ENCODE assay signal across 22 cellular contexts in the genomic region with DNA sequence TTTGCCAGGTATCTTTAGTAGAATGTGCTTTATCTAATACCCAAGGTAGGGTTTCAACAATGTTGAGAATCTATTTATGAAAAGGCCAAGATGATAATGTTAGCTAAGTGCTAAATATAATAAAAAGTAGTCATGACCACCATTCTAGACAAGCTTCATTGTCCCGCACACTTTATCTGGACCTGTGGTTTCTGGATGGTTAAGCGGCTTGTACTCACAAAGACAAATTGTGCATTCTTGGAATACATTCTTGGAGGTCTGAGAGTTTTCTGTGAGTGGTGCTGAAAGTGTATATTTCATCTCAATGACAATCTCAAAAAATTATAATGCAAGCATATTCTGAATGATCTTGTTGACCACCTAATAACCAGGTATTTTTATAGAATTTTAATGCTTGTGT.
"Had no signal": no experiment of that assay in that cellular context is flagged by ENCODE, and none has a peak within 500 bp of the region (broad histone marks: within the 10 kb centered on the region; RNA-seq: fewer than 3 reads in every experiment).

No MANE protein-coding gene starts in this region.

- H3K4me3 Mint-ChIP-seq: endodermal cell; nephron; stimulated activated effector memory CD8-positive, alpha-beta T cell treated with anti-CD3 and anti-CD28 coated beads, Interleukin-12 subunit alpha, Interleukin-12 subunit beta, amount 100 ng/mL, for 72 hours had no signal

- ATAC-seq: heart right ventricle; left colon; left ventricle myocardium superior; stimulated activated effector memory CD8-positive, alpha-beta T cell treated with anti-CD3 and anti-CD28 coated beads, Interleukin-12 subunit alpha, Interleukin-12 subunit beta, amount 100 ng/mL, for 72 hours; stimulated activated naive CD8-positive, alpha-beta T cell treated with anti-CD3 and anti-CD28 coated beads, Interleukin-15, Interleukin-2, amounts not matched to agents 100 U/mL and 50 U/mL, for 24 hours had no signal

- H3K9me3 Mint-ChIP-seq: endodermal cell, nephron had no signal

- H3K4me1 ChIP-seq: heart right ventricle, right atrium auricular region, suprapubic skin, thyroid gland, upper lobe of left lung, vagina had no signal

- DNase-seq: effector CD4-positive, alpha-beta T cell; endodermal cell; erythroblast; heart right ventricle; left colon; left ventricle myocardium superior; mesenchymal stem cell; midbrain; posterior cingulate gyrus; stimulated activated CD4-positive, alpha-beta T cell treated with anti-CD3 and anti-CD28 coated beads, Interleukin-4, amount 100 ng/mL, for 1 hour; stimulated activated CD8-positive, alpha-beta memory T cell treated with anti-CD3 and anti-CD28 coated beads, Interleukin-4, amount 100 ng/mL, for 48 hours; stimulated activated naive CD8-positive, alpha-beta T cell treated with anti-CD3 and anti-CD28 coated beads, Interleukin-15, Interleukin-2, amounts not matched to agents 100 U/mL and 50 U/mL, for 24 hours; thyroid gland; upper lobe of left lung had no signal

- H3K36me3 ChIP-seq: heart right ventricle, neutrophil, right atrium auricular region, suprapubic skin, thyroid gland, upper lobe of left lung, vagina had no signal

- H3K4me3 ChIP-seq: coronary artery, heart right ventricle, lung, right atrium auricular region, suprapubic skin, thyroid gland, upper lobe of left lung, vagina had no signal

- H3K36me3 Mint-ChIP-seq: stimulated activated effector memory CD8-positive, alpha-beta T cell treated with anti-CD3 and anti-CD28 coated beads, Interleukin-12 subunit alpha, Interleukin-12 subunit beta, amount 100 ng/mL, for 72 hours had no signal

- H3K27ac ChIP-seq: coronary artery, heart right ventricle, neutrophil, right atrium auricular region, suprapubic skin, thyroid gland, upper lobe of left lung, vagina had no signal

- H3K27ac Mint-ChIP-seq: endodermal cell; nephron; stimulated activated effector memory CD8-positive, alpha-beta T cell treated with anti-CD3 and anti-CD28 coated beads, Interleukin-12 subunit alpha, Interleukin-12 subunit beta, amount 100 ng/mL, for 72 hours had no signal

- H3K4me1 Mint-ChIP-seq: nephron; stimulated activated effector memory CD8-positive, alpha-beta T cell treated with anti-CD3 and anti-CD28 coated beads, Interleukin-12 subunit alpha, Interleukin-12 subunit beta, amount 100 ng/mL, for 72 hours had no signal

- H3K9me3 ChIP-seq: heart right ventricle, neutrophil, right atrium auricular region, suprapubic skin, thyroid gland, upper lobe of left lung, vagina had no signal

- H3K27me3 ChIP-seq: heart right ventricle, neutrophil, right atrium auricular region, suprapubic skin, thyroid gland, upper lobe of left lung, vagina had no signal
